ENCODE assay signal across 9 cellular contexts in genomic region chr5:96816991-96817390, GRCh38. TPM values are rescaled to one million over a fixed set of nuclear protein-coding genes. Genes with fewer than 3 reads are reported as not detected.
DNase-seq lines count a peak whose midpoint lies in the region; ATAC-seq and TF ChIP-seq lines count a peak whose summit lies in the region.
"Had no signal": no experiment of that assay in that cellular context is flagged by ENCODE, and none has a peak within 500 bp of the region (broad histone marks: within the 10 kb centered on the region; RNA-seq: fewer than 3 reads in every experiment).

No MANE protein-coding gene starts in this region.

- H4K12ac ChIP-seq in trophoblast cell (ENCODE audit: low read depth, low read length) = no peak overlapping the region

- H3K36me3 ChIP-seq in thymus (ENCODE audit: control insufficient read depth, insufficient read depth) (no peaks in the 10 kb centered on the region), trophoblast cell (ENCODE audit: control insufficient read depth in 1 of 2, insufficient read depth in 2 of 2, low read length in 2 of 2) (no peaks in the 10 kb centered on the region)

- H3K9me3 ChIP-seq in thymus (ENCODE audit: control insufficient read depth) (no peaks in the 10 kb centered on the region), trophoblast cell (ENCODE audit: insufficient read depth, low read depth, low read length) (no peaks in the 10 kb centered on the region)

- H3K9me3 Mint-ChIP-seq in activated naive CD4-positive, alpha-beta T cell treated with anti-CD3 and anti-CD28 coated beads, Interleukin-2, amount 50 U/mL, for 24 hours = no peaks in the 10 kb centered on the region
- no peaks in the 10 kb centered on the region for H3K9me3 Mint-ChIP-seq in activated B cell treated with CpG ODN at 0.5 μM for 24 hours
- no peaks in the 10 kb centered on the region for H3K9me3 Mint-ChIP-seq in progenitor cell of endocrine pancreas (ENCODE audit: low read depth)

- H3K4me2 ChIP-seq in trophoblast cell (ENCODE audit: low read length) = no peak overlapping the region

- ATAC-seq in HG02981 (IDR thresholded peaks at IDR 0.05; ENCODE audit: unreplicated experiment) (peak; percentile 52), activated B cell treated with CpG ODN at 0.5 μM for 24 hours (ENCODE audit: low read depth) (peak; percentile 32)

- no peak overlapping the region for H3K4ac ChIP-seq in trophoblast cell (ENCODE audit: low read depth, low read length)

- H3K36me3 Mint-ChIP-seq in activated naive CD4-positive, alpha-beta T cell treated with anti-CD3 and anti-CD28 coated beads, Interleukin-2, amount 50 U/mL, for 24 hours = no peaks in the 10 kb centered on the region
- H3K36me3 Mint-ChIP-seq in activated B cell treated with CpG ODN at 0.5 μM for 24 hours (ENCODE audit: low read depth) (no peaks in the 10 kb centered on the region), progenitor cell of endocrine pancreas (ENCODE audit: insufficient read depth) (no peaks in the 10 kb centered on the region)

- H3K79me2 ChIP-seq in trophoblast cell (ENCODE audit: control insufficient read depth, insufficient read depth, low read length, poor library complexity) = no peaks in the 10 kb centered on the region

- H4K91ac ChIP-seq in trophoblast cell (ENCODE audit: low read depth, low read length) = no peak overlapping the region

- no peaks in the 10 kb centered on the region for H3K79me1 ChIP-seq in trophoblast cell (ENCODE audit: low read length)

- no peak overlapping the region for H3K9ac ChIP-seq in trophoblast cell (ENCODE audit: low read length)

- intact Hi-C loops in activated B cell treated with CpG ODN at 0.5 μM for 24 hours (cut with micrococcal nuclease) = loop anchor here (1.0 to 2.0 kb wide), 2 partner anchors 9 to 18 kb away; no protein-coding TSS in a partner anchor

- no peak overlapping the region for H2AK5ac ChIP-seq in trophoblast cell (ENCODE audit: low read length)

- H3K4me3 ChIP-seq in thymus (ENCODE audit: low read length) (peak overlapping the region; percentile 48), trophoblast cell (ENCODE audit: low read depth, low read length) (no peak overlapping the region)

- H3K4me1 Mint-ChIP-seq in activated naive CD4-positive, alpha-beta T cell treated with anti-CD3 and anti-CD28 coated beads, Interleukin-2, amount 50 U/mL, for 24 hours = peaks cover 88% of the 10 kb centered on the region
- H3K4me1 Mint-ChIP-seq in activated B cell treated with CpG ODN at 0.5 μM for 24 hours = peaks cover 25% of the 10 kb centered on the region
- H3K4me1 Mint-ChIP-seq in progenitor cell of endocrine pancreas (ENCODE audit: low read depth) = peaks cover under 1% of the 10 kb centered on the region

- H3K27me3 ChIP-seq in thymus (ENCODE audit: control insufficient read depth, insufficient read depth) (no peaks in the 10 kb centered on the region), trophoblast cell (ENCODE audit: insufficient read depth, low read length) (no peaks in the 10 kb centered on the region)

- no peak overlapping the region for H2BK12ac ChIP-seq in trophoblast cell (ENCODE audit: low read length)

- H3K14ac ChIP-seq in trophoblast cell (ENCODE audit: low read length) = no peak overlapping the region

- H3K27ac ChIP-seq in thymus (ENCODE audit: low read depth) = peak overlapping the region; percentile 89
- no peak overlapping the region for H3K27ac ChIP-seq in trophoblast cell (ENCODE audit: low read depth, low read length)
- H3K27ac ChIP-seq: RWPE1 had no signal

- no peak overlapping the region for H3K18ac ChIP-seq in trophoblast cell (ENCODE audit: low read length)

- DNase-seq in activated naive CD4-positive, alpha-beta T cell (lab: John Stamatoyannopoulos, UW) = no peak
- DNase-seq in activated B cell treated with CpG ODN at 0.5 μM for 24 hours = no peak
- DNase-seq in progenitor cell of endocrine pancreas (ENCODE audit: low spot score, unreplicated experiment) = no peak
- no peak for DNase-seq in trophoblast cell
- no peak for DNase-seq in NK-92 (lab: John Stamatoyannopoulos, UW; ENCODE audit: unreplicated experiment)

- H4K8ac ChIP-seq in trophoblast cell (ENCODE audit: low read depth, low read length) = no peak overlapping the region

- TF ChIP-seq CTCF in activated B cell treated with CpG ODN at 0.5 μM for 24 hours (IDR thresholded peaks at IDR 0.05) (no peak), progenitor cell of endocrine pancreas (IDR thresholded peaks at IDR 0.05; ENCODE audit: unreplicated experiment) (no peak)

- H2BK120ac ChIP-seq in trophoblast cell (ENCODE audit: insufficient read depth, low read length, poor library complexity) = no peak overlapping the region

- WGBS in thymus = 7% methylated on average over 1 of the region's 1 CpG
- WGBS in trophoblast cell (ENCODE audit: extremely low coverage, insufficient coverage, insufficient read length) = no CpG with 5 or more reads among the region's 1 CpG

- POLR2A ChIA-PET in activated B cell treated with CpG ODN at 0.5 μM for 24 hours (lab: Charles Lee) = interaction anchor here (0.6 to 3.3 kb wide), 3 partner anchors 9 to 12 kb away, joined by 3 to 86 read pairs (median 5); partner anchors contain the start of gene ERAP1

- peaks cover 19% of the 10 kb centered on the region for H3K4me1 ChIP-seq in thymus (ENCODE audit: control insufficient read depth, insufficient read depth, low read length)
- H3K4me1 ChIP-seq in trophoblast cell (ENCODE audit: control insufficient read depth in 1 of 2, insufficient read depth in 2 of 2, low read length in 2 of 2) = no peaks in the 10 kb centered on the region

- no peak overlapping the region for H2AFZ ChIP-seq in trophoblast cell (ENCODE audit: insufficient read depth, low read length, poor library complexity)

- H3K27ac Mint-ChIP-seq in activated naive CD4-positive, alpha-beta T cell treated with anti-CD3 and anti-CD28 coated beads, Interleukin-2, amount 50 U/mL, for 24 hours = peak overlapping the region; percentile 94
- peak overlapping the region; percentile 87 for H3K27ac Mint-ChIP-seq in activated B cell treated with CpG ODN at 0.5 μM for 24 hours
- no peak overlapping the region for H3K27ac Mint-ChIP-seq in progenitor cell of endocrine pancreas

- no peaks in the 10 kb centered on the region for H3K27me3 Mint-ChIP-seq in activated naive CD4-positive, alpha-beta T cell treated with anti-CD3 and anti-CD28 coated beads, Interleukin-2, amount 50 U/mL, for 24 hours
- H3K27me3 Mint-ChIP-seq in activated B cell treated with CpG ODN at 0.5 μM for 24 hours (no peaks in the 10 kb centered on the region), progenitor cell of endocrine pancreas (peaks cover 6% of the 10 kb centered on the region)

- CTCF ChIA-PET in activated B cell treated with CpG ODN at 0.5 μM for 24 hours (lab: Charles Lee) = interaction anchor here (0.8 to 1.6 kb wide), 3 partner anchors 9 to 392 kb away, joined by 3 to 4 read pairs (median 3); partner anchors contain the start of gene ERAP1

- H3K4me3 Mint-ChIP-seq in activated naive CD4-positive, alpha-beta T cell treated with anti-CD3 and anti-CD28 coated beads, Interleukin-2, amount 50 U/mL, for 24 hours = peak overlapping the region; percentile 92
- H3K4me3 Mint-ChIP-seq in activated B cell treated with CpG ODN at 0.5 μM for 24 hours (peak overlapping the region; percentile 77), progenitor cell of endocrine pancreas (ENCODE audit: low read depth) (no peak overlapping the region)

- no peak overlapping the region for H3K23ac ChIP-seq in trophoblast cell (ENCODE audit: low read length)

- H2BK5ac ChIP-seq in trophoblast cell (ENCODE audit: low read depth, low read length, poor library complexity) = no peak overlapping the region

RNA-seq across cellular contexts. Expression of gene ERAP1, which starts 9.2 kb away (rescaled TPM):
- total RNA-seq in activated B cell treated with CpG ODN at 0.5 μM for 24 hours = 52.5 and 55.2 TPM in 2 replicates
- 25.1 TPM for polyA plus RNA-seq in thymus
- total RNA-seq in progenitor cell of endocrine pancreas = 31.9 and 37.9 TPM in 2 replicates
- polyA plus RNA-seq in trophoblast cell (2013) = 12.3 and 12.4 TPM in 2 replicates

RNA-seq across cellular contexts. Expression of gene ERAP2, which starts 59.3 kb away (rescaled TPM):
- 63.1 and 80.9 TPM in 2 replicates for total RNA-seq in activated B cell treated with CpG ODN at 0.5 μM for 24 hours
- polyA plus RNA-seq in thymus = 51.5 TPM
- total RNA-seq in progenitor cell of endocrine pancreas = not detected in 2 replicates
- polyA plus RNA-seq in trophoblast cell (2013) = 0.01 and 0.04 TPM in 2 replicates

Comparison
In these comparisons a context has a peak if more than half of its experiments do, and no peak if none do; other contexts are left out.
1. RNA of gene ERAP2, which starts 59.3 kb away (total RNA-seq): 63.1 to 80.9 TPM in activated B cell treated with CpG ODN at 0.5 μM for 24 hours; not detected in progenitor cell of endocrine pancreas; every median in the first group is over 10 times any median in the second.